24 cellular contexts compared by ENCODE assay signal in genomic region chr17:66762276-66762675, GRCh38.
"Had no signal": no experiment of that assay in that cellular context is flagged by ENCODE, and none has a peak within 500 bp of the region (broad histone marks: within the 10 kb centered on the region; RNA-seq: fewer than 3 reads in every experiment).

No MANE protein-coding gene starts in this region.

- H3K36me3 ChIP-seq: esophagus muscularis mucosa, heart left ventricle, left lung, lower lobe of right lung had no signal

- DNase-seq: dermis blood vessel endothelial cell; dorsolateral prefrontal cortex; effector CD4-positive, alpha-beta T cell; effector memory CD4-positive, alpha-beta T cell; foreskin keratinocyte; heart left ventricle; hypothalamus; immature natural killer cell; islet precursor cell; kidney; kidney glomerular epithelial cell; left colon; left lung; left ventricle myocardium superior; lower lobe of right lung; mesenchymal stem cell; mucosa of descending colon; naive B cell had no signal

- H3K9me3 ChIP-seq: esophagus muscularis mucosa, gastroesophageal sphincter, left lung, lower lobe of right lung, mucosa of descending colon had no signal

- H3K27ac ChIP-seq: coronary artery, dorsolateral prefrontal cortex, esophagus muscularis mucosa, foreskin keratinocyte, gastroesophageal sphincter, heart left ventricle, hepatocyte, left lung, lower lobe of right lung had no signal

- H3K4me2 ChIP-seq: hepatocyte had no signal

- H3K4me3 ChIP-seq: coronary artery, dorsolateral prefrontal cortex, esophagus muscularis mucosa, gastroesophageal sphincter, heart left ventricle, hepatocyte, left lung, lower lobe of right lung, mucosa of descending colon had no signal

- H2AFZ ChIP-seq: hepatocyte had no signal

- FAIRE-seq: endothelial cell of umbilical vein, frontal cortex, kidney had no signal

- ATAC-seq: foreskin keratinocyte, gastroesophageal sphincter, heart left ventricle, left colon, left lung, left ventricle myocardium superior, lower lobe of right lung, mucosa of descending colon had no signal

- H3K4me1 ChIP-seq: esophagus muscularis mucosa, foreskin keratinocyte, gastroesophageal sphincter, heart left ventricle, left lung, lower lobe of right lung had no signal

- H3K27me3 ChIP-seq: dorsolateral prefrontal cortex, esophagus muscularis mucosa, foreskin keratinocyte, gastroesophageal sphincter, heart left ventricle, hepatocyte, left lung had no signal

- H3K79me2 ChIP-seq: hepatocyte had no signal
